In the genomic region with DNA sequence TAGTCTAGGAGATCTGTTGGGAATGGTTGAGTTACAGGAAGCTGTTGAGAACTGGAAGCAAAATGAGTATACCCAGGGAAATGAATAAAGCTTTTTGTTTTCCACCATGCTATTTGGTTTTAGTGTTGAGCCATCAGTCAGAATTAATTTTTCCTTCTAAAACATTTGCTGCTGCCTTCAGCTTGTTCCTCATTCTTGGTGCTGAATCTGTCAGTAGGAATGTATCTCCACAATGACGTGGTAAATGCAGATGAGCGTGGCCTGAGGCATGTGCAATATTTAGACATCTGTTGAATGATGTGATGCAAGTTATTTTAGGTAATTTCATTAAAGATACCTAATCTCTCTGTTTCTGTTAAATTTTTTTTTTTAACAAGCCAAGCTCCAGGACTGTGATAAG, we compare ENCODE assay signal across 10 cellular contexts. TPM values are rescaled to one million over a fixed set of nuclear protein-coding genes. Genes with fewer than 3 reads are reported as not detected.
A peak's percentile ranks its signal among the peaks of the same experiment; 100 is the strongest.
DNase-seq lines count a peak whose midpoint lies in the region; ATAC-seq, FAIRE-seq and TF ChIP-seq lines count a peak whose summit lies in the region.
"Had no signal": no experiment of that assay in that cellular context is flagged by ENCODE, and none has a peak within 500 bp of the region (broad histone marks: within the 10 kb centered on the region; RNA-seq: fewer than 3 reads in every experiment).

No MANE protein-coding gene starts in this region.

- no peak overlapping the region for H2AFZ ChIP-seq in GM12878 (ENCODE audit: control insufficient read depth, low read depth, low read length)

- no peak overlapping the region for H3K9ac ChIP-seq in GM12878 (ENCODE audit: control insufficient read depth, insufficient read depth, low read length)

- no peak for TF ChIP-seq CTCF in CD4-positive, alpha-beta T cell (IDR thresholded peaks at IDR 0.05)
- TF ChIP-seq CTCF in NB4 (IDR thresholded peaks at IDR 0.05; ENCODE audit: low read depth, low read length), result no peak
- no peak for TF ChIP-seq CTCF in GM12878 (IDR thresholded peaks at IDR 0.05 in 2 of 3, conservative IDR thresholded peaks at IDR 0.05 in 1 of 3; ENCODE audit: control insufficient read depth in 2 of 3, extremely low read depth in 1 of 3, insufficient read depth in 1 of 3, low read depth in 3 of 3, low read length in 3 of 3)

- no peaks in the 10 kb centered on the region for H3K9me3 ChIP-seq in CD4-positive, alpha-beta T cell (ENCODE audit: control insufficient read depth, low read length)
- H3K9me3 ChIP-seq in GM12878 (replicated peaks; ENCODE audit: control insufficient read depth, insufficient read depth, low read length) (no peaks in the 10 kb centered on the region), small intestine (ENCODE audit: control insufficient read depth, low read depth) (no peaks in the 10 kb centered on the region)

- H4K20me1 ChIP-seq in GM12878 (ENCODE audit: control insufficient read depth, insufficient read depth), result peaks cover 20% of the 10 kb centered on the region

- H3K27me3 ChIP-seq in CD4-positive, alpha-beta T cell (ENCODE audit: control insufficient read depth, insufficient read depth, low read length), result no peaks in the 10 kb centered on the region
- H3K27me3 ChIP-seq in GM12878 (replicated peaks in 1 of 2; ENCODE audit: control insufficient read depth in 2 of 2, insufficient read depth in 2 of 2, low read length in 1 of 2) (no peaks in the 10 kb centered on the region), small intestine (ENCODE audit: control insufficient read depth in 2 of 2, insufficient read depth in 2 of 2, low read length in 2 of 2) (no peaks in the 10 kb centered on the region)

- no peak for ATAC-seq in CD4-positive, alpha-beta T cell (ENCODE audit: poor library complexity)
- no peak for ATAC-seq in GM12878
- ATAC-seq in naive thymus-derived CD8-positive, alpha-beta T cell, result no peak
- ATAC-seq in GM19463 (IDR thresholded peaks at IDR 0.05; ENCODE audit: unreplicated experiment), result no peak
- ATAC-seq in GM18909 (IDR thresholded peaks at IDR 0.05; ENCODE audit: poor library complexity, unreplicated experiment), result no peak

- BruUV-seq in GM12878 (replicated peaks; lab: Mats Ljungman, UMichigan), result no TSS peak

- no peaks in the 10 kb centered on the region for H3K9me3 Mint-ChIP-seq in CD4-positive, alpha-beta T cell
- H3K9me3 Mint-ChIP-seq in naive thymus-derived CD8-positive, alpha-beta T cell, result no peaks in the 10 kb centered on the region

- WGBS in GM12878 (ENCODE audit: insufficient coverage, insufficient replicate concordance, low lambda C conversion rate, missing lambda C conversion rate), result 16% methylated on average over 2 of the region's 2 CpGs
- WGBS in small intestine, 3 donors, result 44 to 78% (median 72%) methylated on average over 2 of the region's 2 CpGs

- H3K79me2 ChIP-seq in GM12878 (ENCODE audit: control insufficient read depth, insufficient read depth, low read length), result peaks cover 99% of the 10 kb centered on the region

- TF ChIP-seq RAD21 in GM12878 (IDR thresholded peaks at IDR 0.05; ENCODE audit: insufficient read depth, low read depth, low read length), result no peak

- H3K4me1 Mint-ChIP-seq in CD4-positive, alpha-beta T cell (ENCODE audit: low read depth), result peaks cover 99% of the 10 kb centered on the region
- peaks cover 57 to 99% (median 95%) of the 10 kb centered on the region in 4 donors for H3K4me1 Mint-ChIP-seq in naive thymus-derived CD8-positive, alpha-beta T cell

- no peak for FAIRE-seq in GM12878 (lab: Jason Lieb, UNC)
- no peak for FAIRE-seq in small intestine (lab: Jason Lieb, UNC)
- FAIRE-seq: TTC549 had no signal

- no peak overlapping the region for H3K27ac ChIP-seq in CD4-positive, alpha-beta T cell (ENCODE audit: low read depth, low read length)
- H3K27ac ChIP-seq in GM12878 (ENCODE audit: control insufficient read depth, insufficient read depth) (no peak overlapping the region), small intestine (ENCODE audit: low read depth in 1 of 2, low read length in 1 of 2) (peak overlapping the region in 1 of 2 donors; percentile 34)

- intact Hi-C loops in CD4-positive, alpha-beta T cell (cut with DNase I, micrococcal nuclease), result no loop called here
- intact Hi-C loops in GM12878 (cut with micrococcal nuclease; ENCODE audit: unreplicated experiment), result no loop called here

- CTCF ChIA-PET in CD4-positive, alpha-beta T cell (lab: Charles Lee), result interaction anchor here (1.6 kb wide), 1 partner anchor 12 kb away, joined by 3 read pairs; no protein-coding TSS in a partner anchor
- CTCF ChIA-PET in GM12878 (lab: Yijun Ruan, JAX), result interaction anchor here (0.6 to 7.9 kb wide), 8 partner anchors 11 to 197 kb away, joined by 3 to 33 read pairs (median 3); no protein-coding TSS in a partner anchor

- no peaks in the 10 kb centered on the region for H3K27me3 Mint-ChIP-seq in CD4-positive, alpha-beta T cell
- no peaks in the 10 kb centered on the region for H3K27me3 Mint-ChIP-seq in naive thymus-derived CD8-positive, alpha-beta T cell

- TF ChIP-seq POLR2A in NB4 (IDR thresholded peaks at IDR 0.05; ENCODE audit: extremely low read depth, insufficient read length) (no peak), GM12878 (IDR thresholded peaks at IDR 0.05; ENCODE audit: low read depth, low read length) (no peak)

- DNase-seq in CD4-positive, alpha-beta T cell, result no peak
- peak; percentile 52 for DNase-seq in NB4 (ENCODE audit: low read depth)
- DNase-seq in GM12878 (ENCODE audit: low read depth, low spot score), result no peak
- no peak for DNase-seq in naive thymus-derived CD8-positive, alpha-beta T cell
- DNase-seq in DMS153 (lab: John Stamatoyannopoulos, UW), result no peak
- no peak for DNase-seq in small intestine
- DNase-seq: NCI-H1694 had no signal

- H3K4me1 ChIP-seq in GM12878 (ENCODE audit: control insufficient read depth, insufficient read depth, low read length) (peaks cover 18% of the 10 kb centered on the region), small intestine (ENCODE audit: control insufficient read depth in 2 of 2, insufficient read depth in 1 of 2, low read depth in 1 of 2, low read length in 1 of 2) (peaks cover 15 to 29% of the 10 kb centered on the region in 2 donors)

- H3K4me2 ChIP-seq in GM12878 (ENCODE audit: control insufficient read depth, insufficient read depth), result no peak overlapping the region

- H3K36me3 ChIP-seq in GM12878 (ENCODE audit: control insufficient read depth in 2 of 2, insufficient read depth in 2 of 2, low read length in 1 of 2) (peaks cover 10 to 44% of the 10 kb centered on the region in 2 experiments), small intestine (ENCODE audit: control insufficient read depth in 2 of 2, insufficient read depth in 2 of 2, low read length in 2 of 2) (peaks cover 9 to 11% of the 10 kb centered on the region in 2 donors)

- RAD21 ChIA-PET in GM12878 (lab: Charles Lee; ENCODE audit: unreplicated experiment), result interaction anchor here (0.8 to 1.6 kb wide), 2 partner anchors 10 kb away, joined by 3 to 11 read pairs; a partner anchor contains a TSS

- TF ChIP-seq EP300 in GM12878 (IDR thresholded peaks at IDR 0.05; ENCODE audit: borderline replicate concordance in 1 of 2, control insufficient read depth in 1 of 2, low read depth in 2 of 2, low read length in 2 of 2), result no peak

- peak overlapping the region; percentile 50 for H3K27ac Mint-ChIP-seq in CD4-positive, alpha-beta T cell
- H3K27ac Mint-ChIP-seq in naive thymus-derived CD8-positive, alpha-beta T cell, result peak overlapping the region; percentile 20 to 92 (median 82)

- H3K4me3 Mint-ChIP-seq in CD4-positive, alpha-beta T cell, result peak overlapping the region; percentile 68
- H3K4me3 Mint-ChIP-seq in naive thymus-derived CD8-positive, alpha-beta T cell, result peak overlapping the region; percentile 63 to 84 (median 74)

- H3K36me3 Mint-ChIP-seq in CD4-positive, alpha-beta T cell (ENCODE audit: low read depth), result peaks cover 95% of the 10 kb centered on the region
- H3K36me3 Mint-ChIP-seq in naive thymus-derived CD8-positive, alpha-beta T cell, result peaks cover 13 to 96% (median 51%) of the 10 kb centered on the region in 3 donors

- POLR2A ChIA-PET in CD4-positive, alpha-beta T cell (lab: Charles Lee), result interaction anchor here (0.7 to 5.7 kb wide), 2 partner anchors 10 to 12 kb away, joined by 3 to 81 read pairs; a partner anchor contains a TSS
- POLR2A ChIA-PET in GM12878 (lab: Charles Lee), result interaction anchor here (0.9 to 1.0 kb wide), 2 partner anchors 9 to 304 kb away, joined by 3 to 4 read pairs; no protein-coding TSS in a partner anchor
- POLR2A ChIA-PET in naive thymus-derived CD8-positive, alpha-beta T cell (lab: Charles Lee), result interaction anchor here (0.6 to 4.7 kb wide), 4 partner anchors 10 to 139 kb away, joined by 3 to 68 read pairs (median 4); a partner anchor contains a TSS

- H3K4me3 ChIP-seq in NB4 (ENCODE audit: low read depth, low read length) (no peak overlapping the region), GM12878 (no peak overlapping the region), small intestine (ENCODE audit: low read depth in 1 of 2, low read length in 2 of 2) (no peak overlapping the region)

- SMC1A ChIA-PET in GM12878 (lab: Charles Lee; ENCODE audit: uncharacterized antibody, unreplicated experiment), result interaction anchor here (0.8 to 7.6 kb wide), 8 partner anchors 8 to 202 kb away, joined by 3 to 44 read pairs (median 5); a partner anchor contains a TSS

- in situ Hi-C loops in GM12878 (cut with MboI), result no loop called here

TF ChIP-seq in GM12878, 131 proteins besides CTCF, POLR2A, EP300 and RAD21 (continues in another document):
- TF ChIP-seq CREB1 (IDR thresholded peaks at IDR 0.05; ENCODE audit: low read depth), result peak; percentile 40; the same call in 1 of the 2 replicates

RNA-seq across cellular contexts. Expression of a gene that starts 10.9 kb away (rescaled TPM):
- total RNA-seq in CD4-positive, alpha-beta T cell, result 100 to 1,000 TPM; 152 to 153 TPM
- 114 and 120 TPM in 2 replicates for total RNA-seq in GM12878 (2013; cell fraction: nucleolus; rRNA removed)
- total RNA-seq in GM12878 (2014; rRNA removed) (37.5 and 43.6 TPM in 2 replicates), GM12878 (2014; rRNA removed; fragmentation: Illumina TruSeq; extraction: Trizol) (36.4 and 37.2 TPM in 2 replicates), GM12878 (2021) (50.3 and 52.5 TPM in 2 replicates)
- 15.6 TPM for polyA plus RNA-seq in GM12878 (2011; ENCODE audit: low read depth)
- polyA plus RNA-seq in GM12878 (2011; rRNA removed) (32.5 and 43.1 TPM in 2 replicates), GM12878 (2014; fragmentation: Illumina TruSeq; extraction: Trizol) (22.7 and 25.4 TPM in 2 replicates), GM12878 (2014; fragmentation: Nextera tagmentation; extraction: Ambion mirVana) (10 to 100 TPM in 1 of 2 experiments, 1 to 10 TPM in 1; 8.7 to 12.5 TPM), GM12878 (2014; rRNA removed) (21.7 and 23.5 TPM in 2 replicates), GM12878 (2016; fragmentation: Nextera tagmentation; extraction: Ambion mirVana) (10 to 100 TPM; 10.3 to 11.7 TPM), small intestine (10 to 100 TPM; 11.6 to 18.1 (median 11.9) TPM)
- 13.9 and 20.3 TPM in 2 replicates for polyA plus RNA-seq in GM12878 (2011; cell fraction: cytosol; rRNA removed)
- 15.3 and 17.4 TPM in 2 replicates for polyA plus RNA-seq in GM12878 (2011; cell fraction: nucleus; rRNA removed)
- 19.7 TPM in 2 replicates for polyA plus RNA-seq in GM12878 (2012)
- polyA minus RNA-seq in GM12878 (2011; rRNA and poly(A)+ RNA removed), result 43.4 and 59.5 TPM in 2 replicates
- polyA minus RNA-seq in GM12878 (2011; cell fraction: cytosol; rRNA and poly(A)+ RNA removed), result 19.5 and 23.3 TPM in 2 replicates
- polyA minus RNA-seq in GM12878 (2011; cell fraction: nucleus; rRNA and poly(A)+ RNA removed), result 13.7 and 22.6 TPM in 2 replicates
- 100 to 1,000 TPM in 1 of 2 experiments, 10 to 100 TPM in 1; 94.1 to 102 TPM for total RNA-seq in naive thymus-derived CD8-positive, alpha-beta T cell
- polyA plus RNA-seq in naive thymus-derived CD8-positive, alpha-beta T cell, result 10 to 100 TPM in 2 of 3 donors, 1 to 10 TPM in 1; 9.9 to 16.5 (median 10.6) TPM
